8 cellular contexts compared by ENCODE assay signal in the genomic region with DNA sequence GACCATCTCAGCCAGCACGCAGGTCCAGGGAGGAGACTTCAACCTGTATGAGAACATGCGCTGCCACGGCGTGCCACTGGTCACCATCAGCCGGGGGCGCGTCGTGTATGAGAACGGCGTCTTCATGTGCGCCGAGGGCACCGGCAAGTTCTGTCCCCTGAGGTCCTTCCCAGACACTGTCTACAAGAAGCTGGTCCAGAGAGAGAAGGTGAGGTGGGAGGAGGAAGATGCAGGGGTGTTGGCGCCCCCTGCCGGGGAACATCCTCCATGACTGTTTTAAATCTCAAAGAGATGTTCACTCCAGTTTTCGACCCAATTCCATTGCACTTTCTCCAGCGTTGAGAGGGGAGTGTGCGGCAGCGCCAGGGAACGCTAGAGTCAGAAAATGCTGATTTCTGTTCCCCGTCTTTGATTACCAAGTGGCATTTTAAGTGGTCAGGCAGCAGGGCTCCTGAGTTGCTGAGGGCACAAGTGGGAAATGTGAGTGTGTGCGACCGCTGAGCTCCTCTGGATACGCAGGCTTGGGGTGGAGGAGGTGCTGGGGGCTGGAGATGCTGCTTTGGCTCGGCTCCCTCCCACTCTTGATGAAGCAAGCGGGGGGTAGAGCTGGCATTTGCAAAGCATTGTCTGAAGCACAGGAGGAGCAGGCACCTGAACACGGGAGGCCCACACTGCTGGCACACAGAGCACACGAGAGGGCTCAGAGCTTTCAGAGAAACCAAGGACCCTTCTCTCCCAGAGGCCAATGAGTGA. TPM values are rescaled to one million over a fixed set of nuclear protein-coding genes. Genes with fewer than 3 reads are reported as not detected.
A peak's percentile ranks its signal among the peaks of the same experiment; 100 is the strongest.
DNase-seq lines count a peak whose midpoint lies in the region; ATAC-seq and TF ChIP-seq lines count a peak whose summit lies in the region.

No MANE protein-coding gene starts in this region.

- TF ChIP-seq CTCF in C4-2B (conservative IDR thresholded peaks at IDR 0.05) (peak; percentile 87), foreskin fibroblast (IDR thresholded peaks at IDR 0.05; ENCODE audit: low read depth, low read length) (peak; percentile 71), neutrophil (IDR thresholded peaks at IDR 0.05) (peak; percentile 72), testis (IDR thresholded peaks at IDR 0.05) (peak; percentile 76 to 93 (median 87))

- ATAC-seq in HG03097 (IDR thresholded peaks at IDR 0.05; ENCODE audit: low FRiP score, unreplicated experiment), result no peak

- TF ChIP-seq POLR2A in testis (IDR thresholded peaks at IDR 0.05), result no peak

- intact Hi-C loops in testis (cut with DNase I; ENCODE audit: low total_unique reads), result loop anchor here (5.0 kb wide), 1 partner anchor 95 kb away; the partner anchor contains the start of gene DPYSL5

- no peak overlapping the region for H3K4me3 ChIP-seq in foreskin fibroblast (ENCODE audit: low read depth in 1 of 2, low read length in 2 of 2)
- H3K4me3 ChIP-seq in neutrophil (ENCODE audit: low read depth in 1 of 2, low read length in 1 of 2), result no peak overlapping the region
- no peak overlapping the region for H3K4me3 ChIP-seq in testis

- no peak overlapping the region for H3K27ac ChIP-seq in C4-2B
- no peak overlapping the region for H3K27ac ChIP-seq in neutrophil
- no peak overlapping the region for H3K27ac ChIP-seq in testis

- 15 to 34% methylated on average over 24 to 28 of the region's 28 CpGs for WGBS in testis, 2 donors

- H3K36me3 ChIP-seq in neutrophil (no peaks in the 10 kb centered on the region), testis (ENCODE audit: low read depth, missing control alignments) (no peaks in the 10 kb centered on the region)

- no peaks in the 10 kb centered on the region for H3K9me3 ChIP-seq in neutrophil
- H3K9me3 ChIP-seq in testis, result no peaks in the 10 kb centered on the region

- H3K27me3 ChIP-seq in neutrophil, result peaks cover 62% of the 10 kb centered on the region
- no peaks in the 10 kb centered on the region for H3K27me3 ChIP-seq in testis

- peak; percentile 37 for DNase-seq in HCEC 1CT
- peak; percentile 69 for DNase-seq in OCI-M1 (lab: John Stamatoyannopoulos, UW)
- peak; percentile 32 to 35 for DNase-seq in activated T-helper 1 cell treated with anti-CD3 and anti-CD28 coated beads, Interleukin-2, amount 50 U/mL, for 16 hours (ENCODE audit: low read depth in 1 of 2, low spot score in 1 of 2)
- DNase-seq in foreskin fibroblast, result peak; percentile 16 to 66
- peak; percentile 86 for DNase-seq in testis

- H3K4me1 ChIP-seq in neutrophil (ENCODE audit: control insufficient read depth in 1 of 2, insufficient read depth in 1 of 2, low read depth in 1 of 2, low read length in 1 of 2) (no peaks in the 10 kb centered on the region), testis (no peaks in the 10 kb centered on the region)

RNA-seq across cellular contexts. Expression of gene MAPRE3, which starts 27.7 kb away (rescaled TPM):
- total RNA-seq in testis, result 10 to 100 TPM; 31.4 to 49.8 TPM
- 112 TPM for polyA plus RNA-seq in testis (ENCODE audit: insufficient read depth, low read depth, low replicate concordance)

Comparison
In these comparisons a context has a peak if more than half of its experiments do, and no peak if none do; other contexts are left out.
1. DNase-seq: peak in every context shown above with its lines; median percentile 86 in testis; 69 in OCI-M1; 41 in foreskin fibroblast; 37 in HCEC 1CT; 34 in activated T-helper 1 cell treated with anti-CD3 and anti-CD28 coated beads, Interleukin-2, amount 50 U/mL, for 16 hours.